In the genomic region with DNA sequence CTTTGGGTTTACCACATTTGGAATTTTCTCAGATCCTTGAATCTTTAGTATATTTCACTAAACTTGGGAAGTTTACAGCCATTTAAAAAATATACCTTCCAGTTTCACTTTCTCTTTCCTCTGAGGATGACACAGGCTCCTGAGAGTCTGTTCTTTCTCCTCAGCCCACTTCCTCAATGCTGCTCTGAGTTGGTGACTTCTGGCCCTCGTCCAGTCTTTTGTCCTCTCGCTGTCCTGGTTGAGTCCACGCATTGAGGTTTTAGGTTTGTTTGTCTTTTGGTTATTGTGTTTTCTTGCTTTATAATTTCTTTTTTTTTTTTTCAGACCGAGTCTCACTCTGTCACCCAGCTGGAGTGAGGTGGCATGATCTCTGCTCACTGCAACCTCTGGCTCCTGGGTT, we compare ENCODE assay signal across 8 cellular contexts. TPM values are rescaled to one million over a fixed set of nuclear protein-coding genes. Genes with fewer than 3 reads are reported as not detected.
DNase-seq lines count a peak whose midpoint lies in the region; ATAC-seq and TF ChIP-seq lines count a peak whose summit lies in the region.

No MANE protein-coding gene starts in this region.

- H3K9me3 ChIP-seq in Karpas-422 (ENCODE audit: low read length) (no peaks in the 10 kb centered on the region), liver (ENCODE audit: control insufficient read depth in 4 of 4, low read length in 3 of 4) (no peaks in the 10 kb centered on the region), H9 (ENCODE audit: control insufficient read depth, low read depth, low read length) (no peaks in the 10 kb centered on the region)

- H3K27ac Mint-ChIP-seq in activated naive CD8-positive, alpha-beta T cell: peak overlapping the region; percentile 98
- H3K27ac Mint-ChIP-seq in H9: no peak overlapping the region

- TF ChIP-seq RAD21 in liver (IDR thresholded peaks at IDR 0.05): no peak

- no peaks in the 10 kb centered on the region for H3K9me2 ChIP-seq in Karpas-422 (replicated peaks; ENCODE audit: insufficient read depth, low read length)

- no peak overlapping the region for H3K18ac ChIP-seq in H9 (ENCODE audit: insufficient read length, low read depth, low read length)

- whole genome bisulfite sequencing in liver: 62% methylated on average over 4 of the region's 4 CpGs
- WGBS in H9 (ENCODE audit: extremely low coverage, insufficient read length, low lambda C conversion rate): no CpG with 5 or more reads among the region's 4 CpGs

- H2BK5ac ChIP-seq in H9 (ENCODE audit: insufficient read length, low read length): no peak overlapping the region

- H3K27me3 ChIP-seq in Karpas-422 (ENCODE audit: low read length): no peaks in the 10 kb centered on the region
- H3K27me3 ChIP-seq in liver (ENCODE audit: control insufficient read depth in 4 of 4, insufficient read depth in 4 of 4, low read length in 3 of 4): no peaks in the 10 kb centered on the region
- no peaks in the 10 kb centered on the region for H3K27me3 ChIP-seq in H9 (ENCODE audit: insufficient read depth, low read length)

- H4K20me1 ChIP-seq in Karpas-422 (ENCODE audit: insufficient read depth, low read depth, low read length) (no peaks in the 10 kb centered on the region), H9 (ENCODE audit: control insufficient read depth, insufficient read depth, insufficient read length) (no peaks in the 10 kb centered on the region)

- H4K91ac ChIP-seq in H9 (ENCODE audit: insufficient read length, low read depth, low read length): no peak overlapping the region

- no peaks in the 10 kb centered on the region for H3K79me2 ChIP-seq in Karpas-422 (ENCODE audit: low read length)
- H3K79me2 ChIP-seq in H9 (ENCODE audit: insufficient read depth, low read length): no peaks in the 10 kb centered on the region

- no peaks in the 10 kb centered on the region for H3K9me3 Mint-ChIP-seq in activated naive CD8-positive, alpha-beta T cell (ENCODE audit: low read depth)
- no peaks in the 10 kb centered on the region for H3K9me3 Mint-ChIP-seq in H9

- H3K9ac ChIP-seq in Karpas-422 (ENCODE audit: low read length): peak overlapping the region; percentile 8; the same call in 1 of the 2 replicates
- H3K9ac ChIP-seq in liver (ENCODE audit: low read depth in 1 of 2, low read length in 2 of 2): no peak overlapping the region
- no peak overlapping the region for H3K9ac ChIP-seq in H9 (ENCODE audit: extremely low read depth, insufficient read length, low read length)

- no peak overlapping the region for H3T11ph ChIP-seq in H9 (ENCODE audit: low read length)

- H3K79me1 ChIP-seq in H9 (ENCODE audit: insufficient read depth, low read depth, low read length, poor library complexity, severe bottlenecking): no peaks in the 10 kb centered on the region

- H3K4me1 Mint-ChIP-seq in activated naive CD8-positive, alpha-beta T cell (ENCODE audit: low read depth): peaks cover 39% of the 10 kb centered on the region
- 0 out of 4 replicates have a peak, but pooled peaks cover 3 to 5% of the 10 kb centered on the region in 2 experiments for H3K4me1 Mint-ChIP-seq in H9

- H2BK120ac ChIP-seq in H9 (ENCODE audit: low read depth, low read length, poor library complexity, severe bottlenecking): no peak overlapping the region

- H2AFZ ChIP-seq in Karpas-422 (ENCODE audit: low read length) (peak overlapping the region; percentile 16), H9 (ENCODE audit: low read length) (no peak overlapping the region)

- peak overlapping the region; percentile 92 for H3K4me3 Mint-ChIP-seq in activated naive CD8-positive, alpha-beta T cell
- H3K4me3 Mint-ChIP-seq in H9: no peak overlapping the region

- peak overlapping the region; percentile 21; the same call in 1 of the 2 replicates for H3K4me3 ChIP-seq in Karpas-422 (ENCODE audit: low read length)
- no peak overlapping the region for H3K4me3 ChIP-seq in liver (ENCODE audit: low read depth in 1 of 3, low read length in 3 of 3)

- H3K27me3 Mint-ChIP-seq in activated naive CD8-positive, alpha-beta T cell: no peaks in the 10 kb centered on the region
- no peaks in the 10 kb centered on the region; the same call in none of the 2 replicates for H3K27me3 Mint-ChIP-seq in H9 (ENCODE audit: low read depth)

- peaks cover 19% of the 10 kb centered on the region for H3K4me1 ChIP-seq in Karpas-422 (ENCODE audit: low read length)
- peaks cover 0 to 18% (median 10%) of the 10 kb centered on the region in 4 donors for H3K4me1 ChIP-seq in liver (ENCODE audit: control insufficient read depth in 4 of 4, insufficient read depth in 4 of 4, low read length in 3 of 4)
- H3K4me1 ChIP-seq in H9 (ENCODE audit: insufficient read depth, low read length): no peaks in the 10 kb centered on the region

- H3K36me3 Mint-ChIP-seq in activated naive CD8-positive, alpha-beta T cell: no peaks in the 10 kb centered on the region
- H3K36me3 Mint-ChIP-seq in H9 (ENCODE audit: insufficient read depth in 1 of 3, low read depth in 3 of 3): no peaks in the 10 kb centered on the region

- no peaks in the 10 kb centered on the region for H3K36me3 ChIP-seq in Karpas-422 (ENCODE audit: insufficient read depth, low read length)
- no peaks in the 10 kb centered on the region for H3K36me3 ChIP-seq in liver (ENCODE audit: control insufficient read depth in 4 of 4, insufficient read depth in 3 of 4, low read depth in 1 of 4, low read length in 3 of 4)

- no peak overlapping the region for H4K5ac ChIP-seq in H9 (ENCODE audit: insufficient read length, low read depth, low read length)

- H3K23ac ChIP-seq in H9 (ENCODE audit: insufficient read length, low read depth, low read length): no peak overlapping the region

- H2AK5ac ChIP-seq in H9 (ENCODE audit: insufficient read length, low read length): no peak overlapping the region

- no peak for TF ChIP-seq CTCF in liver (IDR thresholded peaks at IDR 0.05; ENCODE audit: low read depth, low read length, missing input control)
- no peak for TF ChIP-seq CTCF in H9 (conservative IDR thresholded peaks at IDR 0.05)

- no peak overlapping the region for H3K4ac ChIP-seq in H9 (ENCODE audit: low read depth, low read length)

- peak; percentile 79 for ATAC-seq in GM21619 (IDR thresholded peaks at IDR 0.05; ENCODE audit: unreplicated experiment)

- H3K14ac ChIP-seq in H9 (ENCODE audit: insufficient read depth, low read length): no peak overlapping the region

- H3K4me2 ChIP-seq in Karpas-422 (ENCODE audit: low read depth, low read length, poor library complexity, severe bottlenecking) (peak overlapping the region; percentile 41), H9 (ENCODE audit: insufficient read depth, insufficient read length, low read length) (no peak overlapping the region)

- H4K8ac ChIP-seq in H9 (replicated peaks; ENCODE audit: insufficient read length, low read depth, low read length): no peak overlapping the region

- no peak overlapping the region for H2BK12ac ChIP-seq in H9 (ENCODE audit: insufficient read length, low read depth, low read length)

- no peak overlapping the region for H2BK20ac ChIP-seq in H9 (ENCODE audit: low read depth, low read length, poor library complexity, severe bottlenecking)

- H3K27ac ChIP-seq in Karpas-422 (ENCODE audit: low read length): no peak overlapping the region
- H3K27ac ChIP-seq in liver (ENCODE audit: low read depth in 1 of 2, low read length in 2 of 2): peak overlapping the region in 1 of 2 donors; percentile 37
- no peak overlapping the region for H3K27ac ChIP-seq in H9 (ENCODE audit: insufficient read length, low read depth, low read length)

- H3K23me2 ChIP-seq in H9 (ENCODE audit: insufficient read length, low read depth, low read length, poor library complexity, severe bottlenecking): no peaks in the 10 kb centered on the region

- H3K56ac ChIP-seq in H9 (ENCODE audit: insufficient read length, low read depth, low read length): no peak overlapping the region

- no peak overlapping the region for H2BK15ac ChIP-seq in H9 (ENCODE audit: low read depth, low read length)

- peak; percentile 30 for DNase-seq in NCI-H2196 (lab: John Stamatoyannopoulos, UW; ENCODE audit: unreplicated experiment)
- no peak for DNase-seq in NCI-H2196 treated with DMSO at 0.1 percent for 48 hours (lab: John Stamatoyannopoulos, UW; ENCODE audit: unreplicated experiment)
- peak; percentile 57 for DNase-seq in Karpas-422
- DNase-seq in H9: no peak
- DNase-seq in cortex of kidney (lab: John Stamatoyannopoulos, UW): no peak

TF ChIP-seq in liver, 16 proteins besides CTCF, POLR2A, EP300 and RAD21:
- TF ChIP-seq EGR1 (IDR thresholded peaks at IDR 0.05; ENCODE audit: low read depth in 2 of 2) (no peak), NR2F2 (IDR thresholded peaks at IDR 0.05) (peak; percentile 21), YY1 (IDR thresholded peaks at IDR 0.05) (no peak), TAF1 (conservative IDR thresholded peaks at IDR 0.05) (no peak), GABPA (IDR thresholded peaks at IDR 0.05 in 1 of 2, conservative IDR thresholded peaks at IDR 0.05 in 1 of 2) (no peak)
- TF ChIP-seq, protein P1, sequence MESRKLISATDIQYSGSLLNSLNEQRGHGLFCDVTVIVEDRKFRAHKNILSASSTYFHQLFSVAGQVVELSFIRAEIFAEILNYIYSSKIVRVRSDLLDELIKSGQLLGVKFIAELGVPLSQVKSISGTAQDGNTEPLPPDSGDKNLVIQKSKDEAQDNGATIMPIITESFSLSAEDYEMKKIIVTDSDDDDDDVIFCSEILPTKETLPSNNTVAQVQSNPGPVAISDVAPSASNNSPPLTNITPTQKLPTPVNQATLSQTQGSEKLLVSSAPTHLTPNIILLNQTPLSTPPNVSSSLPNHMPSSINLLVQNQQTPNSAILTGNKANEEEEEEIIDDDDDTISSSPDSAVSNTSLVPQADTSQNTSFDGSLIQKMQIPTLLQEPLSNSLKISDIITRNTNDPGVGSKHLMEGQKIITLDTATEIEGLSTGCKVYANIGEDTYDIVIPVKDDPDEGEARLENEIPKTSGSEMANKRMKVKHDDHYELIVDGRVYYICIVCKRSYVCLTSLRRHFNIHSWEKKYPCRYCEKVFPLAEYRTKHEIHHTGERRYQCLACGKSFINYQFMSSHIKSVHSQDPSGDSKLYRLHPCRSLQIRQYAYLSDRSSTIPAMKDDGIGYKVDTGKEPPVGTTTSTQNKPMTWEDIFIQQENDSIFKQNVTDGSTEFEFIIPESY (IDR thresholded peaks at IDR 0.05): no peak
- TF ChIP-seq, protein P2, sequence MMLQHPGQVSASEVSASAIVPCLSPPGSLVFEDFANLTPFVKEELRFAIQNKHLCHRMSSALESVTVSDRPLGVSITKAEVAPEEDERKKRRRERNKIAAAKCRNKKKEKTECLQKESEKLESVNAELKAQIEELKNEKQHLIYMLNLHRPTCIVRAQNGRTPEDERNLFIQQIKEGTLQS (IDR thresholded peaks at IDR 0.05): no peak

RNA-seq across cellular contexts. Expression of gene GALR1, which starts 40.7 kb away (rescaled TPM):
- not detected in 2 replicates for total RNA-seq in Karpas-422 (2014; rRNA removed; shearing (Covaris generic); ENCODE audit: low replicate concordance)
- total RNA-seq in liver (not detected), H9 (2021) (0.02 and 0.07 TPM in 2 replicates)
- polyA plus RNA-seq in liver: not detected

Comparison
In these comparisons a context has a peak if more than half of its experiments do, and no peak if none do; other contexts are left out.
1. DNase-seq: peak in NCI-H2196 (single experiment) and Karpas-422 (single experiment); none in NCI-H2196 treated with DMSO at 0.1 percent for 48 hours (single experiment), H9 (single experiment) and cortex of kidney (single experiment).